Comparison of ENCODE assay signal across 10 cellular contexts in genomic region chr12:128797119-128798118, GRCh38. TPM values are rescaled to one million over a fixed set of nuclear protein-coding genes. Genes with fewer than 3 reads are reported as not detected.
DNase-seq lines count a peak whose midpoint lies in the region; ATAC-seq lines count a peak whose summit lies in the region.
"Had no signal": no experiment of that assay in that cellular context is flagged by ENCODE, and none has a peak within 500 bp of the region (broad histone marks: within the 10 kb centered on the region; RNA-seq: fewer than 3 reads in every experiment).

No MANE protein-coding gene starts in this region.

- peak overlapping the region; percentile 3; the same call in 1 of the 2 replicates for H3K4me3 ChIP-seq in SJSA1
- H3K4me3 ChIP-seq: cardiac muscle cell, K562 had no signal

- DNase-seq in SJSA1 (ENCODE audit: low read depth in 1 of 2, low spot score in 2 of 2) = peak; percentile 89 to 95
- peak; percentile 33 for DNase-seq in mesenteric fat pad (ENCODE audit: low spot score)
- DNase-seq in SKM-1 (lab: John Stamatoyannopoulos, UW; ENCODE audit: unreplicated experiment) = no peak
- no peak for DNase-seq in NCI-H748 treated with DMSO at 0.1 percent for 48 hours (lab: John Stamatoyannopoulos, UW)
- DNase-seq in hippocampal formation (lab: John Stamatoyannopoulos, UW) = no peak
- no peak for DNase-seq in CD1c-positive myeloid dendritic cell (ENCODE audit: extremely low spot score)

- no peaks in the 10 kb centered on the region for H3K27me3 ChIP-seq in SJSA1 (replicated peaks)
- H3K27me3 ChIP-seq: cardiac muscle cell had no signal

- no peaks in the 10 kb centered on the region for H3K9me3 ChIP-seq in SJSA1 (replicated peaks)

- H3K36me3 ChIP-seq in SJSA1 = peaks cover 87% of the 10 kb centered on the region

- ATAC-seq in GM18520 (IDR thresholded peaks at IDR 0.05; ENCODE audit: unreplicated experiment) (peak; percentile 25), HG02610 (IDR thresholded peaks at IDR 0.05; ENCODE audit: unreplicated experiment) (peak; percentile 34)
- ATAC-seq: K562 had no signal

- peak overlapping the region; percentile 99 for H3K27ac ChIP-seq in SJSA1
- H3K27ac ChIP-seq: cardiac muscle cell had no signal

- H3K4me1 ChIP-seq in SJSA1 (replicated peaks) = peaks cover 51% of the 10 kb centered on the region

RNA-seq across cellular contexts. Expression of gene SLC15A4, which starts 26.3 kb away (rescaled TPM):
- total RNA-seq in SJSA1 (2014; rRNA removed; shearing (Covaris generic)) = 51.6 and 59.5 TPM in 2 replicates
- 26.5 TPM for total RNA-seq in mesenteric fat pad

RNA-seq across cellular contexts. Expression of gene GLT1D1, which starts 55.9 kb away (rescaled TPM):
- not detected in 2 replicates for total RNA-seq in SJSA1 (2014; rRNA removed; shearing (Covaris generic))
- 4.1 TPM for total RNA-seq in mesenteric fat pad

Comparison
In these comparisons a context has a peak if more than half of its experiments do, and no peak if none do; other contexts are left out.
1. DNase-seq: peak in SJSA1 (2 of 2) and mesenteric fat pad (single experiment); none in SKM-1 (single experiment), NCI-H748 treated with DMSO at 0.1 percent for 48 hours (single experiment), hippocampal formation (0 of 2) and CD1c-positive myeloid dendritic cell (single experiment).